In genomic region chr11:746289-747175, GRCh38 we compare ENCODE assay signal across 8 cellular contexts. TPM values are rescaled to one million over a fixed set of nuclear protein-coding genes. Genes with fewer than 3 reads are reported as not detected.
DNase-seq lines count a peak whose midpoint lies in the region; ATAC-seq and TF ChIP-seq lines count a peak whose summit lies in the region.

No MANE protein-coding gene starts in this region.

- TF ChIP-seq CTCF in A673 (conservative IDR thresholded peaks at IDR 0.05; ENCODE audit: low read depth, low read length) (no peak), transverse colon (IDR thresholded peaks at IDR 0.05) (no peak)

- POLR2A ChIA-PET in A673 (lab: Charles Lee; ENCODE audit: low non-redundant PET): no interaction called here

- BruUV-seq in A673 (replicated peaks; lab: Mats Ljungman, UMichigan): no TSS peak

- intact Hi-C loops in A673 (cut with micrococcal nuclease; ENCODE audit: unreplicated experiment): no loop called here
- intact Hi-C loops in transverse colon (cut with DNase I; ENCODE audit: low total_unique reads): no loop called here

- H3K36me3 ChIP-seq in A673 (ENCODE audit: insufficient read depth, low read length, poor library complexity, severe bottlenecking) (no peaks in the 10 kb centered on the region), transverse colon (no peaks in the 10 kb centered on the region)
- no peaks in the 10 kb centered on the region for H3K36me3 ChIP-seq in effector memory CD4-positive, alpha-beta T cell (ENCODE audit: control insufficient read depth, insufficient read depth, low read length)

- DNase-seq in A673 (ENCODE audit: low spot score): peak; percentile 66
- DNase-seq in effector memory CD4-positive, alpha-beta T cell: no peak
- peak; percentile 37 for DNase-seq in middle frontal gyrus (ENCODE audit: extremely low spot score, low spot score)
- no peak for DNase-seq in transverse colon
- DNase-seq in OCI-M1 (lab: John Stamatoyannopoulos, UW): no peak

- CTCF ChIA-PET in A673 (lab: Charles Lee): interaction anchor here (0.7 kb wide), 1 partner anchor 34 kb away, joined by 3 read pairs; no protein-coding TSS in a partner anchor

- H3K4me3 ChIP-seq in A673 (ENCODE audit: low read depth, low read length, poor library complexity, severe bottlenecking) (peak overlapping the region; percentile 95), transverse colon (peak overlapping the region; percentile 45 to 96 (median 88))
- H3K4me3 ChIP-seq in effector memory CD4-positive, alpha-beta T cell (ENCODE audit: insufficient read depth, low read depth, low read length, poor library complexity, severe bottlenecking): peak overlapping the region; percentile 87

- TF ChIP-seq EP300 in transverse colon (IDR thresholded peaks at IDR 0.05; ENCODE audit: low read depth): no peak

- ATAC-seq in GM18858 (IDR thresholded peaks at IDR 0.05; ENCODE audit: unreplicated experiment) (peak; percentile 8), HG03196 (IDR thresholded peaks at IDR 0.05; ENCODE audit: unreplicated experiment) (peak; percentile 22), SK-N-SH treated with all-trans-retinoic acid at 6 μM for 48 hours (peak; percentile 59)

- H3K27me3 ChIP-seq in A673 (replicated peaks; ENCODE audit: insufficient read depth, low read depth, low read length, poor library complexity) (no peaks in the 10 kb centered on the region), transverse colon (no peaks in the 10 kb centered on the region)
- no peaks in the 10 kb centered on the region for H3K27me3 ChIP-seq in effector memory CD4-positive, alpha-beta T cell (replicated peaks; ENCODE audit: control insufficient read depth, insufficient read depth, low read length, poor library complexity, severe bottlenecking)

- H3K9me3 ChIP-seq in A673 (ENCODE audit: low read depth, low read length, poor library complexity, severe bottlenecking) (no peaks in the 10 kb centered on the region), transverse colon (no peaks in the 10 kb centered on the region)
- H3K9me3 ChIP-seq in effector memory CD4-positive, alpha-beta T cell (ENCODE audit: control insufficient read depth, low read length): no peaks in the 10 kb centered on the region

- no peaks in the 10 kb centered on the region for H3K4me1 ChIP-seq in A673 (ENCODE audit: insufficient read depth, low read length, poor library complexity, severe bottlenecking)
- peaks cover 14% of the 10 kb centered on the region for H3K4me1 ChIP-seq in effector memory CD4-positive, alpha-beta T cell (ENCODE audit: control insufficient read depth, insufficient read depth, low read length, poor library complexity, severe bottlenecking)
- H3K4me1 ChIP-seq in transverse colon: peaks cover 10 to 39% (median 28%) of the 10 kb centered on the region in 4 donors

- in situ Hi-C loops in transverse colon (cut with MboI; ENCODE audit: low pct_ligation_motif_present in 1 of 4, low pct_unique_long_range_greater_than_20kb in 1 of 4, low sequenced_read_pairs in 3 of 4): no loop called here

- H3K27ac ChIP-seq in A673 (ENCODE audit: low read depth, low read length, poor library complexity, severe bottlenecking): peak overlapping the region; percentile 90
- H3K27ac ChIP-seq in effector memory CD4-positive, alpha-beta T cell (ENCODE audit: insufficient read depth, low read length, poor library complexity, severe bottlenecking): peak overlapping the region; percentile 66
- H3K27ac ChIP-seq in transverse colon: peak overlapping the region; percentile 84 to 90 (median 90)

- no peak for TF ChIP-seq POLR2A in transverse colon (IDR thresholded peaks at IDR 0.05)

- 38 to 85% methylated on average over 10 to 32 of the region's 48 CpGs for WGBS in transverse colon (ENCODE audit: low coverage in 1 of 2), 2 donors

TF ChIP-seq in SK-N-SH treated with all-trans-retinoic acid at 6 μM for 48 hours, 23 proteins besides CTCF, POLR2A, EP300 and RAD21:
- no peak for TF ChIP-seq TSHZ2 (CRISPR knock-in tag; IDR thresholded peaks at IDR 0.05)
- TF ChIP-seq CSDC2 (CRISPR knock-in tag; IDR thresholded peaks at IDR 0.05): no peak
- no peak for TF ChIP-seq CREB5 (CRISPR knock-in tag; IDR thresholded peaks at IDR 0.05; ENCODE audit: low read depth)
- no peak for TF ChIP-seq GLIS3 (CRISPR knock-in tag; IDR thresholded peaks at IDR 0.05)
- TF ChIP-seq ZFP30 (CRISPR knock-in tag; IDR thresholded peaks at IDR 0.05): no peak
- no peak for TF ChIP-seq SNAI2 (CRISPR knock-in tag; IDR thresholded peaks at IDR 0.05)

RNA-seq across cellular contexts. Expression of gene TALDO1, which starts 0.7 kb away (rescaled TPM):
- total RNA-seq in A673 (2021) (173 and 175 TPM in 2 replicates), transverse colon (100 to 1,000 TPM; 124 to 164 (median 141) TPM)

RNA-seq across cellular contexts. Expression of gene GATD1, which starts 30.8 kb away (rescaled TPM):
- 81.3 and 82.9 TPM in 2 replicates for total RNA-seq in A673 (2021)
- total RNA-seq in transverse colon: 100 to 1,000 TPM in 1 of 4 donors, 10 to 100 TPM in 3; 28.0 to 239 (median 38.4) TPM

RNA-seq across cellular contexts. Expression of gene EPS8L2, which starts 40.5 kb away (rescaled TPM):
- total RNA-seq in A673 (2021) (0.66 and 0.90 TPM in 2 replicates), transverse colon (1,000 to 10,000 TPM in 1 of 4 donors, 100 to 1,000 TPM in 3; 257 to 1,130 (median 322) TPM)

RNA-seq across cellular contexts. Expression of gene CEND1, which starts 43.4 kb away (rescaled TPM):
- total RNA-seq in A673 (2021) (0.24 and 0.52 TPM in 2 replicates), transverse colon (1 to 10 TPM in 1 of 4 donors, under 1 TPM in 1, not detected in 2; 0.79 to 1.2 TPM)

RNA-seq across cellular contexts. Expression of gene TMEM80, which starts 50.9 kb away (rescaled TPM):
- 13.6 and 17.6 TPM in 2 replicates for total RNA-seq in A673 (2021)
- total RNA-seq in transverse colon: 100 to 1,000 TPM in 1 of 4 donors, 10 to 100 TPM in 3; 19.3 to 121 (median 41.8) TPM

Comparison
In these comparisons a context has a peak if more than half of its experiments do, and no peak if none do; other contexts are left out.
1. DNase-seq: peak in A673 (single experiment) and middle frontal gyrus (single experiment); none in effector memory CD4-positive, alpha-beta T cell (0 of 3), transverse colon (single experiment) and OCI-M1 (single experiment).
2. ATAC-seq: peak in every context shown above with its lines; median percentile 59 in SK-N-SH treated with all-trans-retinoic acid at 6 μM for 48 hours; 22 in HG03196; 8 in GM18858.
3. RNA of gene EPS8L2, which starts 40.5 kb away (total RNA-seq): 257 to 1,130 TPM in transverse colon; 0.66 to 0.90 TPM in A673; every median in the first group is over 100 times any median in the second.
4. Peak in every context shown above with its lines, with median percentiles within 50 percentile points of each other: H3K27ac ChIP-seq and H3K4me3 ChIP-seq.